8 cellular contexts compared by ENCODE assay signal in the genomic region with DNA sequence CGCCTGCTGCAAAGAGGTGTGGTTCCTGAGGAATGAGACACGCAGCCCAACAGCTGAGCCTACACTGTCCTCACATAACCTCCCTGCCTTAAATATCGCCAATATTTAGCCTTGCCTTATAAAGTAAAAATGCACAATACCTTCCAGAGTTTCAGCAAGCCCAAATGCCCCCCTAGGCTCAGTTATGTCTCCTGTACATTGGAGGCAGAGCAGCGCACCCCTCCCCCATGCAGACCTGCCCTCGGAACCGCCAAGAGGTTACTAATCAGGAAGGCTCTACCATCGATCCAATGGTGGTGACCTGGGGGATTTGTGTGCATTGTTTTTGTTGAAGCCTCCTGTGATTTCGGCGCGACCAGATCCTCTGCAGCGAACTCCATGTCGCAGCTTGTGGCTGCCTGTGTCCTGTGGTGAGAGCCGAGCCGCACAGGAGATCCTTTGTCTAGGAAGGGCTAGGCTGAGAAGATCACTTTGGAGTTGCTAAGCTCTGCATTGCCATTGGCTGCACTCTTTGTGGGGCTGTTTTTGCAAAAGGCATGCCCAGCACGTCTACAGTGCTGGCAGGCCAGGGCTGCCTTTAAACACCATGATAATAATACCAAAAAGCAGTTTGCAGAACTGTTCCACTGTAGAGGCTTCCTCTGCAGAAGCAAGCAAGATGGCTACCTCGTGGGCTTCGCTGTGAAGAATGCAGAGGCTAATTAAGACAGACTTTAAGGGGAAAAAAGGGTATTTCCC. TPM values are rescaled to one million over a fixed set of nuclear protein-coding genes. Genes with fewer than 3 reads are reported as not detected.
A peak's percentile ranks its signal among the peaks of the same experiment; 100 is the strongest.
DNase-seq lines count a peak whose midpoint lies in the region; TF ChIP-seq lines count a peak whose summit lies in the region.

No MANE protein-coding gene starts in this region.

- H3K27ac ChIP-seq in tibial artery: peak overlapping the region; percentile 63 to 75

- intact Hi-C loops in tibial artery (cut with DNase I; ENCODE audit: low total_unique reads): no loop called here

- H3K4me1 ChIP-seq in Loucy (ENCODE audit: insufficient read depth, low read length, poor library complexity, severe bottlenecking) (peaks cover 51% of the 10 kb centered on the region), tibial artery (peaks cover 0 to 33% (median 23%) of the 10 kb centered on the region in 4 donors)

- H3K27me3 Mint-ChIP-seq in activated naive CD8-positive, alpha-beta T cell: no peaks in the 10 kb centered on the region
- peaks cover 4% of the 10 kb centered on the region for H3K27me3 Mint-ChIP-seq in glutamatergic neuron (ENCODE audit: unreplicated experiment)

- H3K36me3 ChIP-seq in Loucy (ENCODE audit: insufficient read depth, low read length) (no peaks in the 10 kb centered on the region), tibial artery (no peaks in the 10 kb centered on the region)

- peak overlapping the region; percentile 88 for H3K27ac Mint-ChIP-seq in activated naive CD8-positive, alpha-beta T cell
- H3K27ac Mint-ChIP-seq in glutamatergic neuron (ENCODE audit: unreplicated experiment): peak overlapping the region; percentile 97

- H3K9me3 Mint-ChIP-seq in activated naive CD8-positive, alpha-beta T cell (ENCODE audit: low read depth): no peaks in the 10 kb centered on the region
- peaks cover 6% of the 10 kb centered on the region for H3K9me3 Mint-ChIP-seq in glutamatergic neuron (ENCODE audit: unreplicated experiment)

- TF ChIP-seq CTCF in Loucy (conservative IDR thresholded peaks at IDR 0.05; ENCODE audit: low read length) (no peak), glutamatergic neuron (IDR thresholded peaks at IDR 0.05; ENCODE audit: partially characterized antibody, unreplicated experiment) (no peak), tibial artery (IDR thresholded peaks at IDR 0.05) (no peak)

- H3K9ac ChIP-seq in Loucy (ENCODE audit: low read depth, low read length, poor library complexity, severe bottlenecking): peak overlapping the region; percentile 93

- no peaks in the 10 kb centered on the region for H3K27me3 ChIP-seq in Loucy (ENCODE audit: insufficient read depth, low read length, poor library complexity, severe bottlenecking)
- no peaks in the 10 kb centered on the region for H3K27me3 ChIP-seq in tibial artery

- H3K9me3 ChIP-seq in Loucy (ENCODE audit: insufficient read depth, low read depth, low read length) (no peaks in the 10 kb centered on the region), tibial artery (no peaks in the 10 kb centered on the region)

- H3K4me3 ChIP-seq in Loucy (ENCODE audit: low read length, poor library complexity, severe bottlenecking): peak overlapping the region; percentile 82
- H3K4me3 ChIP-seq in tibial artery: peak overlapping the region; percentile 52 to 58

- peaks cover 44% of the 10 kb centered on the region for H3K79me2 ChIP-seq in Loucy (ENCODE audit: insufficient read depth, low read length)

- H3K4me1 Mint-ChIP-seq in activated naive CD8-positive, alpha-beta T cell (ENCODE audit: low read depth): peaks cover 36% of the 10 kb centered on the region
- H3K4me1 Mint-ChIP-seq in glutamatergic neuron (ENCODE audit: low read depth, unreplicated experiment): peaks cover 28% of the 10 kb centered on the region

- peak overlapping the region; percentile 99 for H3K4me2 ChIP-seq in Loucy (ENCODE audit: low read depth, low read length, poor library complexity, severe bottlenecking)

- peak overlapping the region; percentile 94 for H3K4me3 Mint-ChIP-seq in activated naive CD8-positive, alpha-beta T cell
- H3K4me3 Mint-ChIP-seq in glutamatergic neuron (ENCODE audit: unreplicated experiment): peak overlapping the region; percentile 87

- H3K9me2 ChIP-seq in Loucy (replicated peaks; ENCODE audit: low read depth, low read length): no peaks in the 10 kb centered on the region

- H4K20me1 ChIP-seq in Loucy (ENCODE audit: insufficient read depth, low read length, poor library complexity, severe bottlenecking): peaks cover 2% of the 10 kb centered on the region

- DNase-seq in EL (peak; percentile 78), GOT3 (lab: John Stamatoyannopoulos, UW) (peak; percentile 22), SHP77 treated with DMSO at 0.1 percent for 48 hours (lab: John Stamatoyannopoulos, UW) (peak; percentile 72), glutamatergic neuron (peak; percentile 87), occipital lobe (lab: John Stamatoyannopoulos, UW) (peak; percentile 92), tibial artery (peak; percentile 48 to 76)

- H3F3A ChIP-seq in Loucy (ENCODE audit: low read depth): no peaks in the 10 kb centered on the region

- peaks cover 9% of the 10 kb centered on the region for H3K36me3 Mint-ChIP-seq in activated naive CD8-positive, alpha-beta T cell
- H3K36me3 Mint-ChIP-seq in glutamatergic neuron (ENCODE audit: unreplicated experiment): no peaks in the 10 kb centered on the region

- H2AFZ ChIP-seq in Loucy (ENCODE audit: low read length): peak overlapping the region; percentile 94

RNA-seq across cellular contexts. Expression of gene TET1, which starts 40.1 kb away (rescaled TPM):
- total RNA-seq in glutamatergic neuron (ENCODE audit: unreplicated experiment) (31.6 TPM), occipital lobe (33.5 TPM)

Comparison
In these comparisons a context has a peak if more than half of its experiments do, and no peak if none do; other contexts are left out.
1. Peak in every context shown above with its lines: DNase-seq, H3K4me3 ChIP-seq and H3K27ac ChIP-seq.
2. DNase-seq: peak in every context shown above with its lines; median percentile 92 in occipital lobe; 87 in glutamatergic neuron; 78 in EL; 72 in SHP77 treated with DMSO at 0.1 percent for 48 hours; 62 in tibial artery; 22 in GOT3.